In the genomic region with DNA sequence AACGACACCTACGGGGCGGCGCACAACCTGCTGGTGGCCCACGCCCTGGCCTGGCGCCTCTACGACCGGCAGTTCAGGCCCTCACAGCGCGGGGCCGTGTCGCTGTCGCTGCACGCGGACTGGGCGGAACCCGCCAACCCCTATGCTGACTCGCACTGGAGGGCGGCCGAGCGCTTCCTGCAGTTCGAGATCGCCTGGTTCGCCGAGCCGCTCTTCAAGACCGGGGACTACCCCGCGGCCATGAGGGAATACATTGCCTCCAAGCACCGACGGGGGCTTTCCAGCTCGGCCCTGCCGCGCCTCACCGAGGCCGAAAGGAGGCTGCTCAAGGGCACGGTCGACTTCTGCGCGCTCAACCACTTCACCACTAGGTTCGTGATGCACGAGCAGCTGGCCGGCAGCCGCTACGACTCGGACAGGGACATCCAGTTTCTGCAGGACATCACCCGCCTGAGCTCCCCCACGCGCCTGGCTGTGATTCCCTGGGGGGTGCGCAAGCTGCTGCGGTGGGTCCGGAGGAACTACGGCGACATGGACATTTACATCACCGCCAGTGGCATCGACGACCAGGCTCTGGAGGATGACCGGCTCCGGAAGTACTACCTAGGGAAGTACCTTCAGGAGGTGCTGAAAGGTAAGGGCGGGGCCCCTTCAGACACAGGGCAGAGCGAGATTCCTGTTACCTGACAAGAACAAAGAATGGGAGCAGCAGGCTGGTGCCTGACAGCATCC, we compare ENCODE assay signal across 8 cellular contexts. TPM values are rescaled to one million over a fixed set of nuclear protein-coding genes. Genes with fewer than 3 reads are reported as not detected.
DNase-seq lines count a peak whose midpoint lies in the region; ATAC-seq lines count a peak whose summit lies in the region.

No MANE protein-coding gene starts in this region.

- H3K4me3 Mint-ChIP-seq in CD4-positive, CD25-positive, alpha-beta regulatory T cell = peak overlapping the region; percentile 48 to 89 (median 68)

- H3K4me1 Mint-ChIP-seq in CD4-positive, CD25-positive, alpha-beta regulatory T cell = peaks cover 5 to 11% (median 7%) of the 10 kb centered on the region in 4 donors

- no peaks in the 10 kb centered on the region for H3K27me3 Mint-ChIP-seq in CD4-positive, CD25-positive, alpha-beta regulatory T cell

- peak; percentile 37 to 63 (median 41) for DNase-seq in CD4-positive, CD25-positive, alpha-beta regulatory T cell
- peak; percentile 30 for DNase-seq in activated gamma-delta T cell (lab: John Stamatoyannopoulos, UW)
- peak in 34 of 42 donors; percentile 6 to 56 (median 24) for DNase-seq in head of caudate nucleus
- peak; percentile 87 for DNase-seq in retina
- no peak for DNase-seq in NCI-H526 treated with DMSO at 0.1 percent for 48 hours (lab: John Stamatoyannopoulos, UW)
- no peak for DNase-seq in NCI-H1694 treated with DMSO at 0.1 percent for 48 hours (lab: John Stamatoyannopoulos, UW)

- peak overlapping the region; percentile 32 for H3K4me3 ChIP-seq in CD4-positive, CD25-positive, alpha-beta regulatory T cell (ENCODE audit: low read depth, low read length)

- no peaks in the 10 kb centered on the region for H3K9me3 ChIP-seq in CD4-positive, CD25-positive, alpha-beta regulatory T cell (ENCODE audit: control insufficient read depth in 2 of 2, low read length in 2 of 2)

- no peaks in the 10 kb centered on the region for H3K9me3 Mint-ChIP-seq in CD4-positive, CD25-positive, alpha-beta regulatory T cell

- intact Hi-C loops in head of caudate nucleus (cut with DNase I) = no loop called here

- peaks cover 3% of the 10 kb centered on the region for H3K36me3 Mint-ChIP-seq in CD4-positive, CD25-positive, alpha-beta regulatory T cell

- ATAC-seq in CD4-positive, CD25-positive, alpha-beta regulatory T cell (ENCODE audit: low read depth in 2 of 2) = peak; percentile 71 to 76
- ATAC-seq in GM19455 (IDR thresholded peaks at IDR 0.05; ENCODE audit: unreplicated experiment) = peak; percentile 69
- ATAC-seq in HG03521 (IDR thresholded peaks at IDR 0.05; ENCODE audit: unreplicated experiment) = peak; percentile 76

- H3K27ac ChIP-seq in CD4-positive, CD25-positive, alpha-beta regulatory T cell (ENCODE audit: insufficient read depth, low read length, poor library complexity, severe bottlenecking) = peak overlapping the region; percentile 44

- H3K27me3 ChIP-seq in CD4-positive, CD25-positive, alpha-beta regulatory T cell (ENCODE audit: control insufficient read depth, insufficient read depth, low read length) = no peaks in the 10 kb centered on the region

- peaks cover 8% of the 10 kb centered on the region for H3K36me3 ChIP-seq in CD4-positive, CD25-positive, alpha-beta regulatory T cell (ENCODE audit: control insufficient read depth, insufficient read depth, low read length)

- peaks cover 9% of the 10 kb centered on the region for H3K4me1 ChIP-seq in CD4-positive, CD25-positive, alpha-beta regulatory T cell (ENCODE audit: control insufficient read depth, insufficient read depth, low read length, poor library complexity, severe bottlenecking)

- H3K27ac Mint-ChIP-seq in CD4-positive, CD25-positive, alpha-beta regulatory T cell = peak overlapping the region in 1 of 3 donors; percentile 41

RNA-seq across cellular contexts. Expression of gene RPL9, which starts 11.7 kb away (rescaled TPM):
- 1,902 TPM for total RNA-seq in CD4-positive, CD25-positive, alpha-beta regulatory T cell
- 1,000 to 10,000 TPM; 1,739 to 2,644 (median 2,251) TPM for polyA plus RNA-seq in CD4-positive, CD25-positive, alpha-beta regulatory T cell

RNA-seq across cellular contexts. Expression of gene LIAS, which starts 11.8 kb away (rescaled TPM):
- 12.2 TPM for total RNA-seq in CD4-positive, CD25-positive, alpha-beta regulatory T cell
- polyA plus RNA-seq in CD4-positive, CD25-positive, alpha-beta regulatory T cell = 10 to 100 TPM; 10.6 to 13.6 (median 12.2) TPM

RNA-seq across cellular contexts. Expression of gene KLB, which starts 40.3 kb away (rescaled TPM):
- total RNA-seq in CD4-positive, CD25-positive, alpha-beta regulatory T cell = not detected
- under 1 TPM in 2 of 4 donors, not detected in 2; 0.06 to 0.07 TPM for polyA plus RNA-seq in CD4-positive, CD25-positive, alpha-beta regulatory T cell

Comparison
In these comparisons a context has a peak if more than half of its experiments do, and no peak if none do; other contexts are left out.
1. DNase-seq: peak in CD4-positive, CD25-positive, alpha-beta regulatory T cell (3 of 3), activated gamma-delta T cell (single experiment), head of caudate nucleus (34 of 42) and retina (single experiment); none in NCI-H526 treated with DMSO at 0.1 percent for 48 hours (single experiment) and NCI-H1694 treated with DMSO at 0.1 percent for 48 hours (single experiment).
2. Peak in every context shown above with its lines, with median percentiles within 50 percentile points of each other: ATAC-seq.